1 cellular context compared by ENCODE assay signal in the genomic region with DNA sequence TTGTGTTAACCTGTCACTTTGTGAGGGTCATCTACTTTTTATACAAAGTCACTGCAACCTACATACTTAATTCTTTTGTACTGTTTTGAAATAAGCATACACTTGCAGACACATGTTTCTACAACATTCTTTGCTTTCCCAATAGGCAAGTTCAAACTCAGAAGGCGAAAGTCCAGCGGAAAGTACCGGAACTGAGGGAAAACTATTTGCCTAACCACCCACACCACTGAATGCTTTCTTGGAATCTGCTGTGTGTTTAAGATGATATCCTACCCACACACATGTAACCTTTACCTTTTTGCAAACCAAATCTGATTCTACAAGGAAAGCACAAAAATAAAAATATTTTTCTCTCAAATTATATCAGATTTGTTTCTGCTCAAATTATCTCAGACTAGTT.
TF ChIP-seq lines count a peak whose summit lies in the region.

No MANE protein-coding gene starts in this region.

TF ChIP-seq in HepG2, 621 proteins besides CTCF, POLR2A, EP300 and RAD21 (continued from another document and continues in another):
- TF ChIP-seq, protein P1, sequence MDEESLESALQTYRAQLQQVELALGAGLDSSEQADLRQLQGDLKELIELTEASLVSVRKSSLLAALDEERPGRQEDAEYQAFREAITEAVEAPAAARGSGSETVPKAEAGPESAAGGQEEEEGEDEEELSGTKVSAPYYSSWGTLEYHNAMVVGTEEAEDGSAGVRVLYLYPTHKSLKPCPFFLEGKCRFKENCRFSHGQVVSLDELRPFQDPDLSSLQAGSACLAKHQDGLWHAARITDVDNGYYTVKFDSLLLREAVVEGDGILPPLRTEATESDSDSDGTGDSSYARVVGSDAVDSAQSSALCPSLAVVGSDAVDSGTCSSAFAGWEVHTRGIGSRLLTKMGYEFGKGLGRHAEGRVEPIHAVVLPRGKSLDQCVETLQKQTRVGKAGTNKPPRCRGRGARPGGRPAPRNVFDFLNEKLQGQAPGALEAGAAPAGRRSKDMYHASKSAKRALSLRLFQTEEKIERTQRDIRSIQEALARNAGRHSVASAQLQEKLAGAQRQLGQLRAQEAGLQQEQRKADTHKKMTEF (CRISPR knock-in tag; IDR thresholded peaks at IDR 0.05), result peak; percentile 96
- TF ChIP-seq ZNF567 (CRISPR knock-in tag; IDR thresholded peaks at IDR 0.05; ENCODE audit: borderline replicate concordance) (no peak), ZC3H13 (CRISPR knock-in tag; IDR thresholded peaks at IDR 0.05) (no peak), GABPB1 (CRISPR knock-in tag; IDR thresholded peaks at IDR 0.05) (peak; percentile 55), ZNF784 (CRISPR knock-in tag; IDR thresholded peaks at IDR 0.05; ENCODE audit: borderline replicate concordance) (0 out of 2 replicates have a peak, but pooled peaks have one; percentile 26), FOSL2 (CRISPR knock-in tag; IDR thresholded peaks at IDR 0.05) (peak; percentile 87), KDM1A (CRISPR knock-in tag; IDR thresholded peaks at IDR 0.05) (peak; percentile 85; the same call in 1 of the 2 replicates), TGIF2 (CRISPR knock-in tag; IDR thresholded peaks at IDR 0.05) (0 out of 2 replicates have a peak, but pooled peaks have one; percentile 54), GATAD2A (CRISPR knock-in tag; IDR thresholded peaks at IDR 0.05) (peak; percentile 99), TRAFD1 (CRISPR knock-in tag; IDR thresholded peaks at IDR 0.05; ENCODE audit: borderline replicate concordance) (no peak), MTA3 (CRISPR knock-in tag; IDR thresholded peaks at IDR 0.05) (no peak), SP4 (CRISPR knock-in tag; IDR thresholded peaks at IDR 0.05) (no peak), BCL6 (CRISPR knock-in tag; IDR thresholded peaks at IDR 0.05) (peak; percentile 100), ZBTB44 (CRISPR knock-in tag; IDR thresholded peaks at IDR 0.05) (no peak; the same call in 1 of the 2 replicates), ZNF280B (CRISPR knock-in tag; IDR thresholded peaks at IDR 0.05; ENCODE audit: borderline replicate concordance) (no peak), ZSCAN9 (CRISPR knock-in tag; IDR thresholded peaks at IDR 0.05; ENCODE audit: borderline replicate concordance) (peak; percentile 92), TBX3 (IDR thresholded peaks at IDR 0.05; ENCODE audit: borderline replicate concordance) (0 out of 2 replicates have a peak, but pooled peaks have one; percentile 57), ZNF543 (CRISPR knock-in tag; IDR thresholded peaks at IDR 0.05) (no peak), ZKSCAN1 (IDR thresholded peaks at IDR 0.05; ENCODE audit: low read length) (no peak), ZNF333 (CRISPR knock-in tag; IDR thresholded peaks at IDR 0.05; ENCODE audit: borderline replicate concordance) (no peak), TP53 (CRISPR knock-in tag; conservative IDR thresholded peaks at IDR 0.05) (0 out of 2 replicates have a peak, but pooled peaks have one; percentile 80), ZFP1 (CRISPR knock-in tag; IDR thresholded peaks at IDR 0.05) (peak; percentile 65; the same call in 1 of the 2 replicates), SMARCE1 (IDR thresholded peaks at IDR 0.05; ENCODE audit: borderline replicate concordance) (no peak), SNAPC2 (CRISPR knock-in tag; IDR thresholded peaks at IDR 0.05) (no peak), ZBTB1 (CRISPR knock-in tag; IDR thresholded peaks at IDR 0.05; ENCODE audit: borderline replicate concordance) (no peak), PREB (CRISPR knock-in tag; IDR thresholded peaks at IDR 0.05) (no peak), NFIC (IDR thresholded peaks at IDR 0.05; ENCODE audit: low read length) (peak; percentile 97), KAT7 (CRISPR knock-in tag; IDR thresholded peaks at IDR 0.05; ENCODE audit: borderline replicate concordance) (no peak), ZNF205 (CRISPR knock-in tag; IDR thresholded peaks at IDR 0.05) (0 out of 2 replicates have a peak, but pooled peaks have one; percentile 55), ZNF841 (CRISPR knock-in tag; IDR thresholded peaks at IDR 0.05; ENCODE audit: borderline replicate concordance) (no peak), MAF1 (CRISPR knock-in tag; IDR thresholded peaks at IDR 0.05; ENCODE audit: borderline replicate concordance) (no peak)
- TF ChIP-seq, protein P2, sequence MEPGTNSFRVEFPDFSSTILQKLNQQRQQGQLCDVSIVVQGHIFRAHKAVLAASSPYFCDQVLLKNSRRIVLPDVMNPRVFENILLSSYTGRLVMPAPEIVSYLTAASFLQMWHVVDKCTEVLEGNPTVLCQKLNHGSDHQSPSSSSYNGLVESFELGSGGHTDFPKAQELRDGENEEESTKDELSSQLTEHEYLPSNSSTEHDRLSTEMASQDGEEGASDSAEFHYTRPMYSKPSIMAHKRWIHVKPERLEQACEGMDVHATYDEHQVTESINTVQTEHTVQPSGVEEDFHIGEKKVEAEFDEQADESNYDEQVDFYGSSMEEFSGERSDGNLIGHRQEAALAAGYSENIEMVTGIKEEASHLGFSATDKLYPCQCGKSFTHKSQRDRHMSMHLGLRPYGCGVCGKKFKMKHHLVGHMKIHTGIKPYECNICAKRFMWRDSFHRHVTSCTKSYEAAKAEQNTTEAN (CRISPR knock-in tag; conservative IDR thresholded peaks at IDR 0.05), result peak; percentile 54; the same call in 1 of the 2 replicates
- TF ChIP-seq, protein P3, sequence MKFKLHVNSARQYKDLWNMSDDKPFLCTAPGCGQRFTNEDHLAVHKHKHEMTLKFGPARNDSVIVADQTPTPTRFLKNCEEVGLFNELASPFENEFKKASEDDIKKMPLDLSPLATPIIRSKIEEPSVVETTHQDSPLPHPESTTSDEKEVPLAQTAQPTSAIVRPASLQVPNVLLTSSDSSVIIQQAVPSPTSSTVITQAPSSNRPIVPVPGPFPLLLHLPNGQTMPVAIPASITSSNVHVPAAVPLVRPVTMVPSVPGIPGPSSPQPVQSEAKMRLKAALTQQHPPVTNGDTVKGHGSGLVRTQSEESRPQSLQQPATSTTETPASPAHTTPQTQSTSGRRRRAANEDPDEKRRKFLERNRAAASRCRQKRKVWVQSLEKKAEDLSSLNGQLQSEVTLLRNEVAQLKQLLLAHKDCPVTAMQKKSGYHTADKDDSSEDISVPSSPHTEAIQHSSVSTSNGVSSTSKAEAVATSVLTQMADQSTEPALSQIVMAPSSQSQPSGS (CRISPR knock-in tag; IDR thresholded peaks at IDR 0.05), result peak; percentile 80; the same call in 1 of the 2 replicates
- TF ChIP-seq, protein P4, sequence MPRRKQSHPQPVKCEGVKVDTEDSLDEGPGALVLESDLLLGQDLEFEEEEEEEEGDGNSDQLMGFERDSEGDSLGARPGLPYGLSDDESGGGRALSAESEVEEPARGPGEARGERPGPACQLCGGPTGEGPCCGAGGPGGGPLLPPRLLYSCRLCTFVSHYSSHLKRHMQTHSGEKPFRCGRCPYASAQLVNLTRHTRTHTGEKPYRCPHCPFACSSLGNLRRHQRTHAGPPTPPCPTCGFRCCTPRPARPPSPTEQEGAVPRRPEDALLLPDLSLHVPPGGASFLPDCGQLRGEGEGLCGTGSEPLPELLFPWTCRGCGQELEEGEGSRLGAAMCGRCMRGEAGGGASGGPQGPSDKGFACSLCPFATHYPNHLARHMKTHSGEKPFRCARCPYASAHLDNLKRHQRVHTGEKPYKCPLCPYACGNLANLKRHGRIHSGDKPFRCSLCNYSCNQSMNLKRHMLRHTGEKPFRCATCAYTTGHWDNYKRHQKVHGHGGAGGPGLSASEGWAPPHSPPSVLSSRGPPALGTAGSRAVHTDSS (CRISPR knock-in tag; conservative IDR thresholded peaks at IDR 0.05), result no peak
- TF ChIP-seq, protein P5, sequence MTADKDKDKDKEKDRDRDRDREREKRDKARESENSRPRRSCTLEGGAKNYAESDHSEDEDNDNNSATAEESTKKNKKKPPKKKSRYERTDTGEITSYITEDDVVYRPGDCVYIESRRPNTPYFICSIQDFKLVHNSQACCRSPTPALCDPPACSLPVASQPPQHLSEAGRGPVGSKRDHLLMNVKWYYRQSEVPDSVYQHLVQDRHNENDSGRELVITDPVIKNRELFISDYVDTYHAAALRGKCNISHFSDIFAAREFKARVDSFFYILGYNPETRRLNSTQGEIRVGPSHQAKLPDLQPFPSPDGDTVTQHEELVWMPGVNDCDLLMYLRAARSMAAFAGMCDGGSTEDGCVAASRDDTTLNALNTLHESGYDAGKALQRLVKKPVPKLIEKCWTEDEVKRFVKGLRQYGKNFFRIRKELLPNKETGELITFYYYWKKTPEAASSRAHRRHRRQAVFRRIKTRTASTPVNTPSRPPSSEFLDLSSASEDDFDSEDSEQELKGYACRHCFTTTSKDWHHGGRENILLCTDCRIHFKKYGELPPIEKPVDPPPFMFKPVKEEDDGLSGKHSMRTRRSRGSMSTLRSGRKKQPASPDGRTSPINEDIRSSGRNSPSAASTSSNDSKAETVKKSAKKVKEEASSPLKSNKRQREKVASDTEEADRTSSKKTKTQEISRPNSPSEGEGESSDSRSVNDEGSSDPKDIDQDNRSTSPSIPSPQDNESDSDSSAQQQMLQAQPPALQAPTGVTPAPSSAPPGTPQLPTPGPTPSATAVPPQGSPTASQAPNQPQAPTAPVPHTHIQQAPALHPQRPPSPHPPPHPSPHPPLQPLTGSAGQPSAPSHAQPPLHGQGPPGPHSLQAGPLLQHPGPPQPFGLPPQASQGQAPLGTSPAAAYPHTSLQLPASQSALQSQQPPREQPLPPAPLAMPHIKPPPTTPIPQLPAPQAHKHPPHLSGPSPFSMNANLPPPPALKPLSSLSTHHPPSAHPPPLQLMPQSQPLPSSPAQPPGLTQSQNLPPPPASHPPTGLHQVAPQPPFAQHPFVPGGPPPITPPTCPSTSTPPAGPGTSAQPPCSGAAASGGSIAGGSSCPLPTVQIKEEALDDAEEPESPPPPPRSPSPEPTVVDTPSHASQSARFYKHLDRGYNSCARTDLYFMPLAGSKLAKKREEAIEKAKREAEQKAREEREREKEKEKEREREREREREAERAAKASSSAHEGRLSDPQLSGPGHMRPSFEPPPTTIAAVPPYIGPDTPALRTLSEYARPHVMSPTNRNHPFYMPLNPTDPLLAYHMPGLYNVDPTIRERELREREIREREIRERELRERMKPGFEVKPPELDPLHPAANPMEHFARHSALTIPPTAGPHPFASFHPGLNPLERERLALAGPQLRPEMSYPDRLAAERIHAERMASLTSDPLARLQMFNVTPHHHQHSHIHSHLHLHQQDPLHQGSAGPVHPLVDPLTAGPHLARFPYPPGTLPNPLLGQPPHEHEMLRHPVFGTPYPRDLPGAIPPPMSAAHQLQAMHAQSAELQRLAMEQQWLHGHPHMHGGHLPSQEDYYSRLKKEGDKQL (CRISPR knock-in tag; IDR thresholded peaks at IDR 0.05; ENCODE audit: low read depth), result peak; percentile 79
